In genomic region chr11:3007404-3008010, GRCh38 we compare ENCODE assay signal across 15 cellular contexts.
"Had no signal": no experiment of that assay in that cellular context is flagged by ENCODE, and none has a peak within 500 bp of the region (broad histone marks: within the 10 kb centered on the region; RNA-seq: fewer than 3 reads in every experiment).

No MANE protein-coding gene starts in this region.

- H3K9me3 Mint-ChIP-seq: activated T-helper 1 cell treated with anti-CD3 and anti-CD28 coated beads, Interleukin-12 subunit alpha, Interleukin-12 subunit beta, Interleukin-2, Interleukin-4 antibody, amounts not matched to agents 30 ng/mL and 10 ng/mL and 1 ng/mL, durations not matched to agents 14 hours and 24 hours and 36 hours; brain; immature natural killer cell; naive B cell had no signal

- DNase-seq: activated CD4-positive, alpha-beta T cell treated with anti-CD3 and anti-CD28 coated beads, Interleukin-2, amount 50 U/mL, for 1 hour; activated naive CD4-positive, alpha-beta T cell; amniotic stem cell; esophagus squamous epithelium; foreskin fibroblast; glutamatergic neuron; immature natural killer cell; naive B cell; psoas muscle; stimulated activated CD4-positive, alpha-beta T cell treated with anti-CD3 and anti-CD28 coated beads, Interleukin-12 subunit alpha, Interleukin-12 subunit beta, amount 100 ng/mL, for 4 hours; stomach had no signal

- H3K27me3 Mint-ChIP-seq: naive B cell had no signal

- ATAC-seq: psoas muscle had no signal

- H3K4me3 ChIP-seq: dorsolateral prefrontal cortex, esophagus squamous epithelium, psoas muscle, stomach, thoracic aorta had no signal

- H3K4me3 Mint-ChIP-seq: activated T-helper 1 cell treated with anti-CD3 and anti-CD28 coated beads, Interleukin-12 subunit alpha, Interleukin-12 subunit beta, Interleukin-2, Interleukin-4 antibody, amounts not matched to agents 30 ng/mL and 10 ng/mL and 1 ng/mL, durations not matched to agents 14 hours and 24 hours and 36 hours; brain; immature natural killer cell; naive B cell had no signal

- H3K4me1 ChIP-seq: psoas muscle had no signal

- H3K27me3 ChIP-seq: dorsolateral prefrontal cortex, esophagus squamous epithelium, stomach had no signal

- H3K27ac Mint-ChIP-seq: brain, immature natural killer cell had no signal

- H3K27ac ChIP-seq: psoas muscle, stomach, thoracic aorta had no signal

- H3K9me3 ChIP-seq: esophagus squamous epithelium, psoas muscle, stomach, thoracic aorta had no signal
